In genomic region chr4:73259552-73260140, GRCh38 we compare ENCODE assay signal across 8 cellular contexts. TPM values are rescaled to one million over a fixed set of nuclear protein-coding genes. Genes with fewer than 3 reads are reported as not detected.
DNase-seq lines count a peak whose midpoint lies in the region; ATAC-seq and TF ChIP-seq lines count a peak whose summit lies in the region.

No MANE protein-coding gene starts in this region.

- DNase-seq in left ventricle myocardium inferior (no peak), Right ventricle myocardium inferior (ENCODE audit: missing footprints) (no peak), RPMI7951 (ENCODE audit: low read depth) (peak; percentile 37), colonic mucosa (no peak), HK-2 (ENCODE audit: unreplicated experiment) (no peak), ureter (ENCODE audit: low spot score) (no peak)

- peak overlapping the region; percentile 94 for H3K4me3 ChIP-seq in left ventricle myocardium inferior
- peak overlapping the region; percentile 71 for H3K4me3 ChIP-seq in colonic mucosa
- peak overlapping the region; percentile 67 to 78 for H3K4me3 ChIP-seq in muscle layer of colon (ENCODE audit: low read depth in 1 of 2, low read length in 2 of 2)

- ATAC-seq in Right ventricle myocardium inferior: no peak
- ATAC-seq in HG02840 (IDR thresholded peaks at IDR 0.05; ENCODE audit: low FRiP score, unreplicated experiment): peak; percentile 2

- TF ChIP-seq CTCF in left ventricle myocardium inferior (IDR thresholded peaks at IDR 0.05; ENCODE audit: borderline replicate concordance) (no peak), colonic mucosa (IDR thresholded peaks at IDR 0.05) (no peak)

- H3K9me3 ChIP-seq in left ventricle myocardium inferior (replicated peaks) (no peaks in the 10 kb centered on the region), colonic mucosa (no peaks in the 10 kb centered on the region), muscle layer of colon (ENCODE audit: low read length) (no peaks in the 10 kb centered on the region)

- H3K4me1 ChIP-seq in left ventricle myocardium inferior: peaks cover 71% of the 10 kb centered on the region
- peaks cover 4% of the 10 kb centered on the region for H3K4me1 ChIP-seq in colonic mucosa
- H3K4me1 ChIP-seq in muscle layer of colon (ENCODE audit: insufficient read depth, low read length): peaks cover 32% of the 10 kb centered on the region

- H3K9ac ChIP-seq in colonic mucosa (ENCODE audit: low read depth in 2 of 2, low read length in 2 of 2) (peak overlapping the region; percentile 87 to 94), muscle layer of colon (ENCODE audit: low read length) (peak overlapping the region; percentile 92)

- H3K36me3 ChIP-seq in left ventricle myocardium inferior (no peaks in the 10 kb centered on the region), colonic mucosa (no peaks in the 10 kb centered on the region), muscle layer of colon (ENCODE audit: insufficient read depth, low read length) (peaks cover 4% of the 10 kb centered on the region)

- intact Hi-C loops in left ventricle myocardium inferior (cut with micrococcal nuclease) (loop anchor here (5.0 kb wide), 1 partner anchor 192 kb away; the partner anchor contains the start of gene COX18), Right ventricle myocardium inferior (cut with DNase I) (loop anchor here (5.0 kb wide), 2 partner anchors 37 to 132 kb away; no protein-coding TSS in a partner anchor), colonic mucosa (cut with DNase I) (loop anchor here (2.0 to 10.0 kb wide), 2 partner anchors 115 to 191 kb away; partner anchors contain the start of gene COX18)

- peak overlapping the region; percentile 99 for H3K27ac ChIP-seq in left ventricle myocardium inferior (replicated peaks)
- peak overlapping the region; percentile 98 for H3K27ac ChIP-seq in colonic mucosa
- peak overlapping the region; percentile 90 for H3K27ac ChIP-seq in muscle layer of colon (ENCODE audit: low read depth, low read length)

- H3K27me3 ChIP-seq in left ventricle myocardium inferior (ENCODE audit: low read depth): no peaks in the 10 kb centered on the region
- no peaks in the 10 kb centered on the region for H3K27me3 ChIP-seq in colonic mucosa
- H3K27me3 ChIP-seq in muscle layer of colon (ENCODE audit: control insufficient read depth in 1 of 2, insufficient read depth in 2 of 2, low read length in 2 of 2): no peaks in the 10 kb centered on the region

RNA-seq across cellular contexts. Expression of gene ANKRD17, which starts 1.0 kb away (rescaled TPM):
- total RNA-seq in left ventricle myocardium inferior: 54.1 TPM
- total RNA-seq in Right ventricle myocardium inferior: 50.7 TPM
- total RNA-seq in RPMI7951 (2014; rRNA removed; shearing (Covaris generic)): 24.1 and 25.4 TPM in 2 replicates
- 10 to 100 TPM; 51.5 to 59.2 TPM for total RNA-seq in colonic mucosa
- total RNA-seq in ureter: 101 TPM
